In genomic region chr11:35083181-35084061, GRCh38 we compare ENCODE assay signal across 8 cellular contexts. TPM values are rescaled to one million over a fixed set of nuclear protein-coding genes. Genes with fewer than 3 reads are reported as not detected.
DNase-seq lines count a peak whose midpoint lies in the region; ATAC-seq and TF ChIP-seq lines count a peak whose summit lies in the region.

No MANE protein-coding gene starts in this region.

- H4K20me1 ChIP-seq in GM23338 (replicated peaks; ENCODE audit: insufficient read depth), result no peaks in the 10 kb centered on the region

- H3K4me1 Mint-ChIP-seq in GM23338, result 0 out of 3 replicates have a peak, but pooled peaks cover 3% of the 10 kb centered on the region
- H3K4me1 Mint-ChIP-seq in natural killer cell treated with Interleukin-12 subunit alpha and Interleukin-12 subunit beta and Interleukin-15 and Interleukin-18, amount 100 ng/mL, for 72 hours (ENCODE audit: low read depth in 2 of 2), result peaks cover 65 to 72% of the 10 kb centered on the region in 2 donors

- no peaks in the 10 kb centered on the region for H3K4me1 ChIP-seq in GM23338 (ENCODE audit: insufficient read depth)

- ATAC-seq in GM23338, result no peak
- peak; percentile 56 to 68 for ATAC-seq in natural killer cell treated with Interleukin-12 subunit alpha and Interleukin-12 subunit beta and Interleukin-15 and Interleukin-18, amount 100 ng/mL, for 72 hours

- no peak for TF ChIP-seq CTCF in GM23338 (conservative IDR thresholded peaks at IDR 0.05; ENCODE audit: low read depth in 2 of 2)

- DNase-seq in GDM1 (lab: John Stamatoyannopoulos, UW) (peak; percentile 68), GM23338 (ENCODE audit: low spot score) (peak; percentile 37), M059J (ENCODE audit: low read depth) (peak; percentile 99), epidermal melanocyte (ENCODE audit: insufficient read length, low spot score) (peak; percentile 71), superior temporal gyrus (ENCODE audit: extremely low spot score) (peak; percentile 57), mesenteric fat pad (ENCODE audit: low spot score) (no peak)
- peak; percentile 36 to 38 for DNase-seq in activated CD8-positive, alpha-beta memory T cell treated with anti-CD3 and anti-CD28 coated beads for 4 hours (ENCODE audit: low read depth in 2 of 2)
- peak; percentile 61 for DNase-seq in natural killer cell treated with Interleukin-12 subunit alpha and Interleukin-12 subunit beta and Interleukin-15 and Interleukin-18, amount 100 ng/mL, for 72 hours (ENCODE audit: low spot score)

- no peaks in the 10 kb centered on the region for H3K79me2 ChIP-seq in GM23338 (replicated peaks; ENCODE audit: insufficient read depth)

- H3K36me3 Mint-ChIP-seq in GM23338 (ENCODE audit: low read depth), result no peaks in the 10 kb centered on the region
- no peaks in the 10 kb centered on the region for H3K36me3 Mint-ChIP-seq in natural killer cell treated with Interleukin-12 subunit alpha and Interleukin-12 subunit beta and Interleukin-15 and Interleukin-18, amount 100 ng/mL, for 72 hours

- H3K27ac Mint-ChIP-seq in GM23338, result no peak overlapping the region
- peak overlapping the region; percentile 64 to 77 for H3K27ac Mint-ChIP-seq in natural killer cell treated with Interleukin-12 subunit alpha and Interleukin-12 subunit beta and Interleukin-15 and Interleukin-18, amount 100 ng/mL, for 72 hours

- H3K4me2 ChIP-seq in GM23338, result no peak overlapping the region

- peaks cover 33% of the 10 kb centered on the region; the same call in 1 of the 2 replicates for H3K9me2 ChIP-seq in GM23338 (ENCODE audit: insufficient read depth)

- peaks cover 2% of the 10 kb centered on the region for H3K27me3 Mint-ChIP-seq in GM23338 (ENCODE audit: insufficient read depth, low read depth, poor library complexity)
- H3K27me3 Mint-ChIP-seq in natural killer cell treated with Interleukin-12 subunit alpha and Interleukin-12 subunit beta and Interleukin-15 and Interleukin-18, amount 100 ng/mL, for 72 hours, result no peaks in the 10 kb centered on the region

- H2AFZ ChIP-seq in GM23338, result no peak overlapping the region

- 0 out of 3 replicates have a peak, but pooled peaks cover 5% of the 10 kb centered on the region for H3K9me3 Mint-ChIP-seq in GM23338
- H3K9me3 Mint-ChIP-seq in natural killer cell treated with Interleukin-12 subunit alpha and Interleukin-12 subunit beta and Interleukin-15 and Interleukin-18, amount 100 ng/mL, for 72 hours, result no peaks in the 10 kb centered on the region

- no peak overlapping the region for H3K4me3 Mint-ChIP-seq in GM23338
- peak overlapping the region; percentile 71 for H3K4me3 Mint-ChIP-seq in natural killer cell treated with Interleukin-12 subunit alpha and Interleukin-12 subunit beta and Interleukin-15 and Interleukin-18, amount 100 ng/mL, for 72 hours

- H3F3A ChIP-seq in GM23338 (replicated peaks; ENCODE audit: low read depth), result no peaks in the 10 kb centered on the region

- no peaks in the 10 kb centered on the region for H3K36me3 ChIP-seq in GM23338 (ENCODE audit: insufficient read depth)

- no peak overlapping the region for H3K4me3 ChIP-seq in GM23338

- H3K27ac ChIP-seq in GM23338 (ENCODE audit: low read depth), result no peak overlapping the region

- H3K27me3 ChIP-seq in GM23338 (ENCODE audit: insufficient read depth), result no peaks in the 10 kb centered on the region

TF ChIP-seq in GM23338, 12 proteins besides CTCF, POLR2A, EP300 and RAD21 (continues in another document):
- TF ChIP-seq ZNF114 (CRISPR knock-in tag; IDR thresholded peaks at IDR 0.05) (no peak), CREB1 (CRISPR knock-in tag; IDR thresholded peaks at IDR 0.05; ENCODE audit: low read depth) (no peak), JUNB (IDR thresholded peaks at IDR 0.05; ENCODE audit: unreplicated experiment) (no peak), EZH2 (IDR thresholded peaks at IDR 0.05; ENCODE audit: low read depth, unreplicated experiment) (no peak), ZNF462 (CRISPR knock-in tag; IDR thresholded peaks at IDR 0.05) (no peak), NANOG (IDR thresholded peaks at IDR 0.05; ENCODE audit: borderline replicate concordance) (no peak), ETS1 (IDR thresholded peaks at IDR 0.05) (no peak)

RNA-seq across cellular contexts. Expression of gene CD44, which starts 55.5 kb away (rescaled TPM):
- total RNA-seq in GM23338 (2014; rRNA removed; shearing (Covaris generic)), result 8.3 and 10.1 TPM in 2 replicates
- polyA plus RNA-seq in GM23338 (2016; fragmentation: Nextera tagmentation; extraction: Ambion mirVana), result 3.8 and 4.0 TPM in 2 replicates
- total RNA-seq in M059J (2014; rRNA removed; shearing (Covaris generic)), result 405 and 667 TPM in 2 replicates
- 100 to 1,000 TPM; 698 to 736 TPM for total RNA-seq in natural killer cell treated with Interleukin-12 subunit alpha and Interleukin-12 subunit beta and Interleukin-15 and Interleukin-18, amount 100 ng/mL, for 72 hours
- total RNA-seq in mesenteric fat pad, result 280 TPM

Comparison
In these comparisons a context has a peak if more than half of its experiments do, and no peak if none do; other contexts are left out.
1. RNA of gene CD44, which starts 55.5 kb away (total RNA-seq): 698 to 736 TPM in natural killer cell treated with Interleukin-12 subunit alpha and Interleukin-12 subunit beta and Interleukin-15 and Interleukin-18, amount 100 ng/mL, for 72 hours, 405 to 667 TPM in M059J and 280 TPM in mesenteric fat pad (single experiment); 8.3 to 10.1 TPM in GM23338; every median in the first group is over 10 times any median in the second.